In genomic region chr1:110786802-110787327, GRCh38 we compare ENCODE assay signal across 13 cellular contexts.
DNase-seq lines count a peak whose midpoint lies in the region; ATAC-seq and TF ChIP-seq lines count a peak whose summit lies in the region.
"Had no signal": no experiment of that assay in that cellular context is flagged by ENCODE, and none has a peak within 500 bp of the region (broad histone marks: within the 10 kb centered on the region; RNA-seq: fewer than 3 reads in every experiment).

No MANE protein-coding gene starts in this region.

- H3K4me1 Mint-ChIP-seq in activated T-helper 17 cell treated with anti-CD3 and anti-CD28 coated beads, Interleukin-2, amount 50 U/mL, for 72 hours, result peaks cover 35% of the 10 kb centered on the region

- no peak overlapping the region for H2AFZ ChIP-seq in mammary epithelial cell (ENCODE audit: low read depth, low read length)

- CTCF ChIA-PET in mammary epithelial cell (lab: Charles Lee; ENCODE audit: low non-redundant PET), result no interaction called here

- H3K27me3 Mint-ChIP-seq in activated T-helper 17 cell treated with anti-CD3 and anti-CD28 coated beads, Interleukin-2, amount 50 U/mL, for 72 hours, result no peaks in the 10 kb centered on the region

- BruUV-seq in mammary epithelial cell (replicated peaks; lab: Mats Ljungman, UMichigan), result no TSS peak

- 83% methylated on average over 3 of the region's 3 CpGs for WGBS in mammary epithelial cell (ENCODE audit: low coverage, missing lambda C conversion rate)

- peak overlapping the region; percentile 97 for H3K27ac ChIP-seq in BLaER1
- no peak overlapping the region for H3K27ac ChIP-seq in mammary epithelial cell (ENCODE audit: insufficient read depth, low read depth, low read length)
- H3K27ac ChIP-seq in caudate nucleus (ENCODE audit: low read depth, low read length), result no peak overlapping the region
- H3K27ac ChIP-seq: ascending aorta, suprapubic skin had no signal

- H3K79me2 ChIP-seq in mammary epithelial cell (ENCODE audit: insufficient read depth, low read length), result no peaks in the 10 kb centered on the region

- H3K9me3 Mint-ChIP-seq in activated T-helper 17 cell treated with anti-CD3 and anti-CD28 coated beads, Interleukin-2, amount 50 U/mL, for 72 hours, result peaks cover 4% of the 10 kb centered on the region

- peak overlapping the region; percentile 53 for H3K4me3 Mint-ChIP-seq in activated T-helper 17 cell treated with anti-CD3 and anti-CD28 coated beads, Interleukin-2, amount 50 U/mL, for 72 hours

- H3K4me2 ChIP-seq in BLaER1, result peak overlapping the region; percentile 95
- no peak overlapping the region for H3K4me2 ChIP-seq in mammary epithelial cell (ENCODE audit: insufficient read depth, low read depth, low read length)

- peaks cover 52% of the 10 kb centered on the region for H3K4me1 ChIP-seq in BLaER1
- peaks cover 14% of the 10 kb centered on the region for H3K4me1 ChIP-seq in mammary epithelial cell (ENCODE audit: insufficient read depth, low read length)
- H3K4me1 ChIP-seq: ascending aorta, suprapubic skin had no signal

- H3K9me3 ChIP-seq in BLaER1, result peaks cover 16% of the 10 kb centered on the region
- H3K9me3 ChIP-seq in mammary epithelial cell (replicated peaks; ENCODE audit: insufficient read depth, low read length), result no peaks in the 10 kb centered on the region
- H3K9me3 ChIP-seq: ascending aorta, suprapubic skin had no signal

- intact Hi-C loops in mammary epithelial cell (cut with micrococcal nuclease), result no loop called here

- H3K9ac ChIP-seq in BLaER1, result peak overlapping the region; percentile 84
- H3K9ac ChIP-seq in mammary epithelial cell (ENCODE audit: insufficient read depth, low read length), result no peak overlapping the region

- peak; percentile 20 for ATAC-seq in GM18508 (IDR thresholded peaks at IDR 0.05; ENCODE audit: insufficient read depth, unreplicated experiment)
- peak; percentile 36 for ATAC-seq in HG03175 (IDR thresholded peaks at IDR 0.05; ENCODE audit: unreplicated experiment)
- no peak for ATAC-seq in activated T-helper 17 cell treated with anti-CD3 and anti-CD28 coated beads, Interleukin-2, amount 50 U/mL, for 72 hours (replicated peaks)
- ATAC-seq: heart left ventricle had no signal

- no peaks in the 10 kb centered on the region for H3K27me3 ChIP-seq in BLaER1
- H3K27me3 ChIP-seq in mammary epithelial cell (ENCODE audit: insufficient read depth, low read length), result no peaks in the 10 kb centered on the region
- H3K27me3 ChIP-seq: ascending aorta had no signal

- dilution Hi-C loops in mammary epithelial cell (cut with HindIII; ENCODE audit: low sequenced_read_pairs), result no loop called here

- H4K20me1 ChIP-seq in BLaER1 (no peaks in the 10 kb centered on the region), mammary epithelial cell (ENCODE audit: insufficient read depth, low read length) (no peaks in the 10 kb centered on the region)

- in situ Hi-C loops in mammary epithelial cell (cut with MboI; ENCODE audit: low sequenced_read_pairs in 2 of 2), result loop anchor here in 1 of 2 donors (10.0 kb wide), 1 partner anchor 262 kb away; no protein-coding TSS in a partner anchor

- H3K36me3 ChIP-seq in BLaER1 (no peaks in the 10 kb centered on the region), mammary epithelial cell (ENCODE audit: insufficient read depth, low read length) (no peaks in the 10 kb centered on the region)
- H3K36me3 ChIP-seq: ascending aorta, heart left ventricle, suprapubic skin had no signal

- DNase-seq in mammary epithelial cell (no peak), caudate nucleus (lab: John Stamatoyannopoulos, UW) (no peak), islet precursor cell (no peak)
- no peak for DNase-seq in stimulated activated CD4-positive, alpha-beta T cell treated with anti-CD3 and anti-CD28 coated beads, Interleukin-2, amount 100 ng/mL, for 48 hours
- DNase-seq: heart left ventricle, Right ventricle myocardium superior had no signal

- no peak for TF ChIP-seq CTCF in mammary epithelial cell (conservative IDR thresholded peaks at IDR 0.05 in 1 of 2, IDR thresholded peaks at IDR 0.05 in 1 of 2; ENCODE audit: extremely low read depth in 1 of 2, insufficient read depth in 1 of 2, low read depth in 1 of 2, low read length in 2 of 2)

- H3K27ac Mint-ChIP-seq in activated T-helper 17 cell treated with anti-CD3 and anti-CD28 coated beads, Interleukin-2, amount 50 U/mL, for 72 hours, result peak overlapping the region; percentile 37
- H3K27ac Mint-ChIP-seq: progenitor cell of endocrine pancreas had no signal

- peak overlapping the region; percentile 60 for H3K4me3 ChIP-seq in BLaER1
- H3K4me3 ChIP-seq in mammary epithelial cell (replicated peaks in 1 of 3; ENCODE audit: insufficient read depth in 1 of 3, low read depth in 2 of 3, low read length in 3 of 3), result no peak overlapping the region
- H3K4me3 ChIP-seq: ascending aorta, heart left ventricle, suprapubic skin had no signal

- no peaks in the 10 kb centered on the region for H3K36me3 Mint-ChIP-seq in activated T-helper 17 cell treated with anti-CD3 and anti-CD28 coated beads, Interleukin-2, amount 50 U/mL, for 72 hours (ENCODE audit: low read depth)
